Comparison of ENCODE assay signal across 12 cellular contexts in genomic region chr4:147927377-147928137, GRCh38.
DNase-seq lines count a peak whose midpoint lies in the region; ATAC-seq and TF ChIP-seq lines count a peak whose summit lies in the region.
"Had no signal": no experiment of that assay in that cellular context is flagged by ENCODE, and none has a peak within 500 bp of the region (broad histone marks: within the 10 kb centered on the region; RNA-seq: fewer than 3 reads in every experiment).

No MANE protein-coding gene starts in this region.

- H3K4me1 ChIP-seq in psoas muscle: peaks cover 8% of the 10 kb centered on the region
- H3K4me1 ChIP-seq: BLaER1 had no signal

- H3K36me3 ChIP-seq in psoas muscle (ENCODE audit: insufficient read depth in 1 of 2, low read depth in 1 of 2): peaks cover 0 to 33% of the 10 kb centered on the region in 2 donors
- H3K36me3 ChIP-seq: BLaER1 had no signal

- 46 to 64% (median 47%) methylated on average over 11 of the region's 11 CpGs for WGBS in psoas muscle, 3 donors

- H3K9me3 ChIP-seq in psoas muscle: no peaks in the 10 kb centered on the region
- H3K9me3 ChIP-seq: BLaER1 had no signal

- intact Hi-C loops in psoas muscle (cut with DNase I): no loop called here

- DNase-seq in Daoy (ENCODE audit: low read depth) (peak; percentile 51), RPMI7951 (ENCODE audit: low read depth) (peak; percentile 1), foreskin fibroblast (peak; percentile 22 to 79), psoas muscle (peak in 1 of 2 donors; percentile 56), UCSD-AML1 (lab: John Stamatoyannopoulos, UW; ENCODE audit: unreplicated experiment) (no peak), cerebellar cortex (ENCODE audit: low spot score) (no peak), NK-92 (lab: John Stamatoyannopoulos, UW; ENCODE audit: unreplicated experiment) (no peak)
- DNase-seq: caudate nucleus; NCI-H1105; stimulated activated CD4-positive, alpha-beta T cell treated with anti-CD3 and anti-CD28 coated beads, Interleukin-15, amount 100 ng/mL, for 24 hours had no signal

- no peak overlapping the region for H3K4me3 ChIP-seq in foreskin fibroblast (ENCODE audit: low read depth in 1 of 2, low read length in 2 of 2)
- no peak overlapping the region for H3K4me3 ChIP-seq in psoas muscle
- H3K4me3 ChIP-seq: BLaER1 had no signal

- no peaks in the 10 kb centered on the region for H3K27me3 ChIP-seq in psoas muscle (ENCODE audit: insufficient read depth in 3 of 3, low read length in 2 of 3)
- H3K27me3 ChIP-seq: BLaER1 had no signal

- ATAC-seq in psoas muscle: peak; percentile 69 to 88 (median 87)
- ATAC-seq in HG03460 (IDR thresholded peaks at IDR 0.05; ENCODE audit: unreplicated experiment): no peak

- H3K27ac ChIP-seq in psoas muscle: peak overlapping the region; percentile 43
- H3K27ac ChIP-seq: BLaER1 had no signal

- no peak for TF ChIP-seq CTCF in foreskin fibroblast (IDR thresholded peaks at IDR 0.05; ENCODE audit: low read depth, low read length)
- TF ChIP-seq CTCF in psoas muscle (IDR thresholded peaks at IDR 0.05): no peak

Comparison
In these comparisons a context has a peak if more than half of its experiments do, and no peak if none do; other contexts are left out.
1. DNase-seq: peak in Daoy (single experiment), RPMI7951 (single experiment) and foreskin fibroblast (2 of 2); none in UCSD-AML1 (single experiment), cerebellar cortex (single experiment) and NK-92 (single experiment).